6 cellular contexts compared by ENCODE assay signal in the genomic region with DNA sequence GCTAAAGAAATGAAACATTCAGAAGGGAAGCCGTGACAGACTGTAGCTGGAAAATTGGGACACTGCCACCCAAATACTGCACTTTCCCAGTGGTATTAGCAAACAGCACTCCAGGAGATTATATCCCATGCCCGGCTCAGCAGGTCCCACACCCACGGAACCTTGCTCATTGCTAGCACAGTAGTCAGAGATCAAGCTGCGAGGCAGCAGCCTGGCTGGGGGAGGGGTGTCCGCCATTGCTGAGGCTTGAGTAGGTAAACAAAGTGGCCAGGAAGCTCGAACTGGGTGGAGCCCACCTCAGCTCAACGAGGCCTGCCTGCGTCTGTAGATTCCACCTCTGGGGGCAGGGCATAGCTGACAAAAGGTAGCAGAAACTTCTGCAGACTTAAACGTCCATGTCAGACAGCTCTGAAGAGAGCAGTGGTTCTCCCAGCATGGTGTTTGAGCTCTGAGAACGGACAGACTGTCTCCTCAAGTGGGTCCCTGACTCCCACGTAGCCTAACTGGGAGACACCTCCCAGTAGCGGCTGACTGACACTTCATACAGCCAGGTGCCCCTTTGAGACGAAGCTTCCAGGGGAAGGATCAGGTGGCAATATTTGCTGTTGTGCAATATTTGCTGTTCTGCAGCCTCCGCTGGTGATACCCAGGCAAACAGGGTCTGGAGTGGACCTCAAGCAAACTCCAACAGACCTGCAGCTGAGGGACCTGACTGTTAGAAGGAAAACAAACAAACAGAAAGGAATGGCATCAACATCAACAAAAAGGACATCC. TPM values are rescaled to one million over a fixed set of nuclear protein-coding genes. Genes with fewer than 3 reads are reported as not detected.
"Had no signal": no experiment of that assay in that cellular context is flagged by ENCODE, and none has a peak within 500 bp of the region (broad histone marks: within the 10 kb centered on the region; RNA-seq: fewer than 3 reads in every experiment).

No MANE protein-coding gene starts in this region.

RNA-seq across cellular contexts. Expression of gene ONECUT1, which starts 34.2 kb away (rescaled TPM):
- total RNA-seq: activated CD4-positive, alpha-beta memory T cell treated with anti-CD3 and anti-CD28 coated beads, Interleukin-2, amount 10 ng/mL, durations not matched to agents 7 days and 5 days; activated CD8-positive, alpha-beta memory T cell treated with anti-CD3 and anti-CD28 coated beads, Interleukin-2, amount 10 ng/mL, durations not matched to agents 7 days and 5 days; bronchial epithelial cell; MCF 10A; Right ventricle myocardium superior; T-helper 17 cell had no signal
